34 cellular contexts compared by ENCODE assay signal in genomic region chr3:96877510-96877909, GRCh38.
"Had no signal": no experiment of that assay in that cellular context is flagged by ENCODE, and none has a peak within 500 bp of the region (broad histone marks: within the 10 kb centered on the region; RNA-seq: fewer than 3 reads in every experiment).

No MANE protein-coding gene starts in this region.

- ATAC-seq: activated naive CD4-positive, alpha-beta T cell treated with anti-CD3 and anti-CD28 coated beads, Interleukin-2, amount 50 U/mL, for 72 hours; activated naive CD8-positive, alpha-beta T cell treated with anti-CD3 and anti-CD28 coated beads, Interleukin-2, amount 50 U/mL, for 24 hours; activated T-cell treated with anti-CD3 and anti-CD28 coated beads, Interleukin-2, amount 50 U/mL, for 4 hours; activated T-cell treated with anti-CD3 and anti-CD28 coated beads, Interleukin-2, amount 50 U/mL, for 72 hours; activated T-helper 17 cell treated with anti-CD3 and anti-CD28 coated beads, Interleukin-2, amount 50 U/mL, for 72 hours; body of pancreas had no signal

- H3K4me1 ChIP-seq: adrenal gland, ascending aorta, body of pancreas, breast epithelium had no signal

- H3K27ac ChIP-seq: adrenal gland, ascending aorta, body of pancreas, brain microvascular endothelial cell, breast epithelium, cardiac muscle cell had no signal

- H3K4me3 ChIP-seq: adrenal gland, ascending aorta, body of pancreas, breast epithelium, cardiac muscle cell had no signal

- FAIRE-seq: astrocyte, bronchial epithelial cell had no signal

- DNase-seq: activated effector memory CD4-positive, alpha-beta T cell treated with anti-CD3 and anti-CD28 coated beads, Interleukin-2, amount 50 U/mL, for 16 hours; activated effector memory CD4-positive, alpha-beta T cell treated with Interleukin-2 at 50 U/mL for 16 hours; activated gamma-delta T cell; activated gamma-delta T cell treated with Interleukin-2 at 50 U/mL for 16 hours; activated naive CD4-positive, alpha-beta T cell; activated naive CD4-positive, alpha-beta T cell treated with anti-CD3 and anti-CD28 coated beads for 36 hours; activated naive CD4-positive, alpha-beta T cell treated with anti-CD3 and anti-CD28 coated beads, Interleukin-2, amount 10 ng/mL, durations not matched to agents 7 days and 5 days; activated naive CD4-positive, alpha-beta T cell treated with anti-CD3 and anti-CD28 coated beads, Interleukin-2, amount 50 U/mL, for 16 hours; activated naive CD4-positive, alpha-beta T cell treated with Interleukin-2 at 50 U/mL for 16 hours; activated naive CD8-positive, alpha-beta T cell treated with anti-CD3 and anti-CD28 coated beads for 36 hours; activated naive CD8-positive, alpha-beta T cell treated with anti-CD3 and anti-CD28 coated beads, Interleukin-2, amount 10 ng/mL, durations not matched to agents 7 days and 5 days; activated naive CD8-positive, alpha-beta T cell treated with anti-CD3 and anti-CD28 coated beads, Interleukin-2, amount 50 U/mL, for 24 hours; activated T-cell treated with anti-CD3 and anti-CD28 coated beads, Interleukin-2, amount 50 U/mL, for 1 hour; activated T-cell treated with anti-CD3 and anti-CD28 coated beads, Interleukin-2, amount 50 U/mL, for 24 hours; activated T-cell treated with anti-CD3 and anti-CD28 coated beads, Interleukin-2, amount 50 U/mL, for 4 hours; activated T-cell treated with anti-CD3 and anti-CD28 coated beads, Interleukin-2, amount 50 U/mL, for 48 hours; activated T-cell treated with anti-CD3 and anti-CD28 coated beads, Interleukin-2, amount 50 U/mL, for 72 hours; adrenal gland; amniotic stem cell; amygdala; anterior cingulate cortex; aorta; body of pancreas; brain microvascular endothelial cell; caudate nucleus; central memory CD4-positive, alpha-beta T cell; cerebellar nuclear complex had no signal

- H3K9me3 ChIP-seq: adrenal gland, ascending aorta, body of pancreas, breast epithelium had no signal

- H3K36me3 ChIP-seq: adrenal gland, ascending aorta, brain microvascular endothelial cell, breast epithelium, cardiac muscle cell had no signal

- H3K27me3 ChIP-seq: adrenal gland, ascending aorta, body of pancreas, brain microvascular endothelial cell, breast epithelium, cardiac muscle cell had no signal
